26 cellular contexts compared by ENCODE assay signal in genomic region chr17:82910770-82911169, GRCh38.
A peak's percentile ranks its signal among the peaks of the same experiment; 100 is the strongest.
DNase-seq lines count a peak whose midpoint lies in the region; ATAC-seq and TF ChIP-seq lines count a peak whose summit lies in the region.
"Had no signal": no experiment of that assay in that cellular context is flagged by ENCODE, and none has a peak within 500 bp of the region (broad histone marks: within the 10 kb centered on the region; RNA-seq: fewer than 3 reads in every experiment).

No MANE protein-coding gene starts in this region.

- no peaks in the 10 kb centered on the region for H3K27me3 ChIP-seq in vagina
- no peaks in the 10 kb centered on the region for H3K27me3 ChIP-seq in adrenal gland

- H3K4me1 ChIP-seq in vagina = peaks cover 10% of the 10 kb centered on the region
- H3K4me1 ChIP-seq in adrenal gland (replicated peaks in 1 of 2) = no peaks in the 10 kb centered on the region
- H3K4me1 ChIP-seq: Caco-2, HAP-1 had no signal

- no peaks in the 10 kb centered on the region for H3K9me3 ChIP-seq in vagina
- H3K9me3 ChIP-seq in adrenal gland (replicated peaks in 1 of 3) = no peaks in the 10 kb centered on the region
- H3K9me3 ChIP-seq: Caco-2, HAP-1 had no signal

- CTCF ChIA-PET in RWPE1 (lab: Yijun Ruan, JAX) = no interaction called here

- POLR2A ChIA-PET in RWPE1 (lab: Yijun Ruan, JAX; ENCODE audit: low non-redundant PET) = no interaction called here
- POLR2A ChIA-PET in naive thymus-derived CD8-positive, alpha-beta T cell (lab: Charles Lee) = interaction anchor here (0.7 to 5.0 kb wide), 3 partner anchors 27 to 157 kb away, joined by 4 to 40 read pairs (median 32); no protein-coding TSS in a partner anchor

- no peaks in the 10 kb centered on the region for H3K27me3 Mint-ChIP-seq in activated T-cell treated with anti-CD3 and anti-CD28 coated beads, Interleukin-2, amount 50 U/mL, for 72 hours (ENCODE audit: low read depth)
- no peaks in the 10 kb centered on the region for H3K27me3 Mint-ChIP-seq in activated T-cell treated with anti-CD3 and anti-CD28 coated beads, Interleukin-2, amount 50 U/mL, for 4 hours (ENCODE audit: low read depth)
- no peaks in the 10 kb centered on the region for H3K27me3 Mint-ChIP-seq in naive thymus-derived CD8-positive, alpha-beta T cell
- H3K27me3 Mint-ChIP-seq: B cell; CD4-positive, CD25-positive, alpha-beta regulatory T cell had no signal

- no peak for TF ChIP-seq CTCF in RWPE1 (conservative IDR thresholded peaks at IDR 0.05; ENCODE audit: low read depth)
- no peak for TF ChIP-seq CTCF in vagina (IDR thresholded peaks at IDR 0.05)
- TF ChIP-seq CTCF in adrenal gland (IDR thresholded peaks at IDR 0.05) = no peak

- H3K27ac Mint-ChIP-seq in activated T-cell treated with anti-CD3 and anti-CD28 coated beads, Interleukin-2, amount 50 U/mL, for 72 hours = peak overlapping the region; percentile 40
- H3K27ac Mint-ChIP-seq in naive thymus-derived CD8-positive, alpha-beta T cell = peak overlapping the region in 7 of 10 donors; percentile 31 to 93 (median 65)
- H3K27ac Mint-ChIP-seq: B cell, GM23338 had no signal

- H3K27ac ChIP-seq in RWPE1 (0 out of 2 replicates have a peak overlapping the region, but pooled peaks have one; percentile 4), vagina (peak overlapping the region; percentile 75), adrenal gland (no peak overlapping the region)
- H3K27ac ChIP-seq: HL-60 had no signal

- no peak overlapping the region for H3K4me3 Mint-ChIP-seq in activated T-cell treated with anti-CD3 and anti-CD28 coated beads, Interleukin-2, amount 50 U/mL, for 72 hours
- H3K4me3 Mint-ChIP-seq in activated T-cell treated with anti-CD3 and anti-CD28 coated beads, Interleukin-2, amount 50 U/mL, for 4 hours = no peak overlapping the region
- H3K4me3 Mint-ChIP-seq in naive thymus-derived CD8-positive, alpha-beta T cell = peak overlapping the region in 2 of 10 donors; percentile 10 to 41
- H3K4me3 Mint-ChIP-seq: B cell; CD4-positive, CD25-positive, alpha-beta regulatory T cell; GM23338 had no signal

- TF ChIP-seq POLR2A in vagina (IDR thresholded peaks at IDR 0.05) = no peak
- TF ChIP-seq POLR2A in adrenal gland (IDR thresholded peaks at IDR 0.05) = no peak

- H3K4me1 Mint-ChIP-seq in activated T-cell treated with anti-CD3 and anti-CD28 coated beads, Interleukin-2, amount 50 U/mL, for 72 hours (ENCODE audit: low read depth) = peaks cover 17% of the 10 kb centered on the region
- H3K4me1 Mint-ChIP-seq in activated T-cell treated with anti-CD3 and anti-CD28 coated beads, Interleukin-2, amount 50 U/mL, for 4 hours (ENCODE audit: low read depth) = peaks cover 8% of the 10 kb centered on the region
- H3K4me1 Mint-ChIP-seq in naive thymus-derived CD8-positive, alpha-beta T cell = peaks cover 13 to 50% (median 33%) of the 10 kb centered on the region in 4 donors
- H3K4me1 Mint-ChIP-seq: GM23338 had no signal

- WGBS in adrenal gland, 4 donors = 83 to 86% (median 84%) methylated on average over 9 of the region's 9 CpGs

- H3K36me3 Mint-ChIP-seq in activated T-cell treated with anti-CD3 and anti-CD28 coated beads, Interleukin-2, amount 50 U/mL, for 72 hours (ENCODE audit: insufficient read depth in 2 of 2) = peaks cover 0 to 6% of the 10 kb centered on the region in 2 donors
- peaks cover 32% of the 10 kb centered on the region for H3K36me3 Mint-ChIP-seq in activated T-cell treated with anti-CD3 and anti-CD28 coated beads, Interleukin-2, amount 50 U/mL, for 4 hours (ENCODE audit: insufficient read depth)
- peaks cover 0 to 39% (median 9%) of the 10 kb centered on the region in 3 donors for H3K36me3 Mint-ChIP-seq in naive thymus-derived CD8-positive, alpha-beta T cell

- no peak for ATAC-seq in activated T-cell treated with anti-CD3 and anti-CD28 coated beads, Interleukin-2, amount 50 U/mL, for 72 hours (replicated peaks in 1 of 2)
- ATAC-seq in activated T-cell treated with anti-CD3 and anti-CD28 coated beads, Interleukin-2, amount 50 U/mL, for 4 hours = no peak
- ATAC-seq in naive thymus-derived CD8-positive, alpha-beta T cell = no peak
- no peak for ATAC-seq in HG03342 (IDR thresholded peaks at IDR 0.05; ENCODE audit: unreplicated experiment)
- ATAC-seq: GM23338, HepG2 had no signal

- DNase-seq in activated T-cell treated with anti-CD3 and anti-CD28 coated beads, Interleukin-2, amount 50 U/mL, for 72 hours = no peak
- DNase-seq in activated T-cell treated with anti-CD3 and anti-CD28 coated beads, Interleukin-2, amount 50 U/mL, for 4 hours = no peak
- DNase-seq in RWPE1 (ENCODE audit: low spot score) (no peak), vagina (ENCODE audit: extremely low spot score in 2 of 2) (no peak), NCI-H345 treated with DMSO at 0.1 percent for 48 hours (lab: John Stamatoyannopoulos, UW; ENCODE audit: unreplicated experiment) (no peak), adrenal gland (no peak)
- peak in 1 of 10 donors; percentile 36 for DNase-seq in naive thymus-derived CD8-positive, alpha-beta T cell
- DNase-seq: Caco-2; CD4-positive, CD25-positive, alpha-beta regulatory T cell; DMS 273 treated with DMSO at 0.1 percent for 48 hours; MM.1S; NCI-H1048; NCI-H1417 treated with DMSO at 0.1 percent for 48 hours; NCI-H2029; NCI-H226; NCI-H524; NCI-H82; OCI-M1; Right ventricle myocardium superior had no signal

- H3K4me3 ChIP-seq in vagina (no peak overlapping the region), adrenal gland (no peak overlapping the region)
- H3K4me3 ChIP-seq: GM23338, HAP-1, K562 had no signal

- no peaks in the 10 kb centered on the region for H3K9me3 Mint-ChIP-seq in activated T-cell treated with anti-CD3 and anti-CD28 coated beads, Interleukin-2, amount 50 U/mL, for 72 hours
- no peaks in the 10 kb centered on the region for H3K9me3 Mint-ChIP-seq in activated T-cell treated with anti-CD3 and anti-CD28 coated beads, Interleukin-2, amount 50 U/mL, for 4 hours
- no peaks in the 10 kb centered on the region for H3K9me3 Mint-ChIP-seq in naive thymus-derived CD8-positive, alpha-beta T cell
- H3K9me3 Mint-ChIP-seq: CD4-positive, CD25-positive, alpha-beta regulatory T cell had no signal

- intact Hi-C loops in vagina (cut with DNase I) = loop anchor here (10.0 kb wide), 2 partner anchors 126 to 556 kb away; partner anchors contain the start of gene TEX19
- intact Hi-C loops in adrenal gland (cut with DNase I) = loop anchor here in 1 of 2 donors (5.0 kb wide), 1 partner anchor 128 kb away; no protein-coding TSS in a partner anchor

- H3K36me3 ChIP-seq in vagina (peaks cover 0 to 7% of the 10 kb centered on the region in 2 donors), adrenal gland (replicated peaks in 1 of 2) (peaks cover 0 to 11% of the 10 kb centered on the region in 2 donors)

Comparison
In these comparisons a context has a peak if more than half of its experiments do, and no peak if none do; other contexts are left out.
1. H3K27ac ChIP-seq: peak in RWPE1 (single experiment) and vagina (single experiment); none in adrenal gland (0 of 5).